ENCODE assay signal across 16 cellular contexts in genomic region chr7:95904099-95904498, GRCh38.
DNase-seq lines count a peak whose midpoint lies in the region; ATAC-seq lines count a peak whose summit lies in the region.
"Had no signal": no experiment of that assay in that cellular context is flagged by ENCODE, and none has a peak within 500 bp of the region (broad histone marks: within the 10 kb centered on the region; RNA-seq: fewer than 3 reads in every experiment).

No MANE protein-coding gene starts in this region.

- H3K4me3 ChIP-seq in SJCRH30, result no peak overlapping the region
- no peak overlapping the region for H3K4me3 ChIP-seq in HAP-1

- intact Hi-C loops in sciatic nerve (cut with DNase I), result no loop called here

- in situ Hi-C loops in KBM-7 (cut with MboI; ENCODE audit: low pct_unique_long_range_greater_than_20kb, low sequenced_read_pairs) (loop anchor here (25.0 kb wide), 1 partner anchor 1133 kb away; no protein-coding TSS in a partner anchor), HAP-1 (cut with MboI; ENCODE audit: low sequenced_read_pairs) (loop anchor here (25.0 kb wide), 1 partner anchor 1933 kb away; no protein-coding TSS in a partner anchor)

- H3K9me3 ChIP-seq in SJCRH30 (replicated peaks) (no peaks in the 10 kb centered on the region), HAP-1 (no peaks in the 10 kb centered on the region)
- H3K9me3 ChIP-seq: BE2C had no signal

- no peak overlapping the region for H3K27ac ChIP-seq in SJCRH30

- DNase-seq in KBM-7 (peak; percentile 18), NCI-H2029 treated with DMSO at 0.1 percent for 48 hours (lab: John Stamatoyannopoulos, UW) (peak; percentile 19), SJCRH30 (peak; percentile 42 to 53), sciatic nerve (ENCODE audit: low spot score) (no peak), NCI-H82 treated with DMSO at 0.1 percent for 48 hours (lab: John Stamatoyannopoulos, UW; ENCODE audit: unreplicated experiment) (no peak), COLO668 (lab: John Stamatoyannopoulos, UW; ENCODE audit: unreplicated experiment) (no peak), HAP-1 (ENCODE audit: low spot score in 2 of 2) (no peak)
- DNase-seq: BE2C, DND-41, NCI-H1417, NCI-H187 treated with DMSO at 0.1 percent for 48 hours, NCI-H2171, NCI-H446 treated with DMSO at 0.1 percent for 48 hours, NCI-H774, SW 1271 had no signal

- peak; percentile 43 for ATAC-seq in sciatic nerve
- no peak for ATAC-seq in GM21367 (IDR thresholded peaks at IDR 0.05; ENCODE audit: unreplicated experiment)

- no peaks in the 10 kb centered on the region for H3K36me3 ChIP-seq in SJCRH30
- no peaks in the 10 kb centered on the region for H3K36me3 ChIP-seq in HAP-1 (replicated peaks)
- H3K36me3 ChIP-seq: BE2C had no signal

- peaks cover 24% of the 10 kb centered on the region for H3K4me1 ChIP-seq in SJCRH30
- no peaks in the 10 kb centered on the region for H3K4me1 ChIP-seq in HAP-1

- H3K27me3 ChIP-seq in SJCRH30 (no peaks in the 10 kb centered on the region), HAP-1 (ENCODE audit: low read depth) (peaks cover 5% of the 10 kb centered on the region)
- H3K27me3 ChIP-seq: BE2C had no signal

Comparison
In these comparisons a context has a peak if more than half of its experiments do, and no peak if none do; other contexts are left out.
1. DNase-seq: peak in KBM-7 (single experiment), NCI-H2029 treated with DMSO at 0.1 percent for 48 hours (single experiment) and SJCRH30 (2 of 2); none in sciatic nerve (single experiment), NCI-H82 treated with DMSO at 0.1 percent for 48 hours (single experiment), COLO668 (single experiment) and HAP-1 (0 of 2).